ENCODE assay signal across 27 cellular contexts in genomic region chr12:124177951-124178316, GRCh38.
"Had no signal": no experiment of that assay in that cellular context is flagged by ENCODE, and none has a peak within 500 bp of the region (broad histone marks: within the 10 kb centered on the region; RNA-seq: fewer than 3 reads in every experiment).

No MANE protein-coding gene starts in this region.

- H3K4me3 Mint-ChIP-seq: dendritic cell treated with granulocyte-macrophage colony-stimulating factor and Interleukin-4, amounts not matched to agents 40 ng/mL and 50 ng/mL, for 4 days; effector memory CD8-positive, alpha-beta T cell; endodermal cell; memory B cell; naive B cell had no signal

- DNase-seq: colonic mucosa; cortex of kidney; effector CD8-positive, alpha-beta T cell; effector memory CD8-positive, alpha-beta T cell; endodermal cell; erythroblast; esophagus squamous epithelium; foreskin fibroblast; foreskin melanocyte; gastrocnemius medialis; glutamatergic neuron; head of caudate nucleus; heart right ventricle; hippocampal formation; left cardiac atrium; left lung; left ventricle myocardium superior; lower lobe of right lung; midbrain; naive B cell had no signal

- H3K27ac Mint-ChIP-seq: dendritic cell treated with granulocyte-macrophage colony-stimulating factor and Interleukin-4, amounts not matched to agents 40 ng/mL and 50 ng/mL, for 4 days; effector memory CD8-positive, alpha-beta T cell; endodermal cell; memory B cell; naive B cell had no signal

- H3K4me1 ChIP-seq: colonic mucosa, esophagus squamous epithelium, gastrocnemius medialis, left lung, lower lobe of right lung had no signal

- H3K27ac ChIP-seq: colonic mucosa, epithelial cell of prostate, esophagus squamous epithelium, gastrocnemius medialis, heart right ventricle, left lung, lower lobe of right lung had no signal

- H3K9me3 Mint-ChIP-seq: dendritic cell treated with granulocyte-macrophage colony-stimulating factor and Interleukin-4, amounts not matched to agents 40 ng/mL and 50 ng/mL, for 4 days; effector memory CD8-positive, alpha-beta T cell; endodermal cell; memory B cell; naive B cell had no signal

- H3K27me3 ChIP-seq: colonic mucosa, esophagus squamous epithelium, gastrocnemius medialis, left lung had no signal

- H3K36me3 Mint-ChIP-seq: memory B cell, naive B cell had no signal

- H3K9me3 ChIP-seq: colonic mucosa, esophagus squamous epithelium, gastrocnemius medialis, heart right ventricle, left lung, lower lobe of right lung had no signal

- H3K36me3 ChIP-seq: colonic mucosa, esophagus squamous epithelium, gastrocnemius medialis, heart right ventricle, left lung, lower lobe of right lung had no signal

- H3K4me1 Mint-ChIP-seq: memory B cell, naive B cell had no signal

- ATAC-seq: effector memory CD8-positive, alpha-beta T cell; esophagus mucosa; gastrocnemius medialis; heart right ventricle; left cardiac atrium; left lung; left ventricle myocardium superior; lower lobe of right lung had no signal

- H3K4me3 ChIP-seq: colonic mucosa, esophagus squamous epithelium, gastrocnemius medialis, heart right ventricle, left lung, lower lobe of right lung had no signal

- FAIRE-seq: endometrium, islet of Langerhans, keratinocyte had no signal
